7 cellular contexts compared by ENCODE assay signal in the genomic region with DNA sequence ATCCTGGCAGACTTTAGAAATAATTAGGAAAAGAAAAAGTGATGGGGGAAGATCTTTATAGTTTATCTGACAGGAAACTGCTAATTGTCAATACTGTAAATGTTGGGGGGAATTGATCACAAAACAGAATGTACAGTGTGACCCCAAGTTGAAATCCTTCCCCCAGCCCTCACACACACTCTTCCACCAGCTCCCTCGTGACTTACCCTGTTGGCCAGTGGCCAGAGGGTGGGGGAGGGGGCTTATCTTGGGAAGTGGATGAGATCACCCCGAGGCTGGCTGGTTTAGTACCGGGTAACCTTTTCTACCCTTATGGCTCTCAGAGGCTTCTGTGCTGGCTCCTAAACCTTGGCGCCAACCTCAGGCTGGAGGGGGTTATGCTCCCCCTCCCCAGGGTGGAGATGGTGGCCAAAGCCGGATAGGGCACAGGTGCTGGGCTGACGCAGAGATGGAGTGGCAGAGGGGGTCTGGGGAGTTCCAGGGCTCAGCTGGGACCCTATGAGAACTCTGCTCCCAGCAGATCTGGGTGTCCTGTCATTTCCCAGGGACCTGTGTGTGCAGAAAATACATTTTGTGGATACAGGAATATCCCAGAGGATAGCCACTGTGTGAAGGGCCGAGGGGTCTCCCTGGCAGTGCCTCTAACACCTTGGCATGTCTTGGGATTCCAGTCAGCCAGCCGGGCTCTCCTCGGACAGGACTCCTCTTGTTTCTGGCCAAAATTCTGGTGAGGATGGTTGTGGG. TPM values are rescaled to one million over a fixed set of nuclear protein-coding genes. Genes with fewer than 3 reads are reported as not detected.
DNase-seq lines count a peak whose midpoint lies in the region; ATAC-seq and TF ChIP-seq lines count a peak whose summit lies in the region.
"Had no signal": no experiment of that assay in that cellular context is flagged by ENCODE, and none has a peak within 500 bp of the region (broad histone marks: within the 10 kb centered on the region; RNA-seq: fewer than 3 reads in every experiment).

No MANE protein-coding gene starts in this region.

- no peak for TF ChIP-seq CTCF in lung (IDR thresholded peaks at IDR 0.05; ENCODE audit: control extremely low read depth, extremely low read depth)

- H3K4me3 ChIP-seq in lung = no peak overlapping the region
- no peak overlapping the region for H3K4me3 ChIP-seq in effector memory CD4-positive, alpha-beta T cell (ENCODE audit: insufficient read depth, low read depth, low read length, poor library complexity, severe bottlenecking)

- 33 to 44% methylated on average over 9 of the region's 9 CpGs for WGBS in lung, 2 donors

- H3K9me3 ChIP-seq in lung (ENCODE audit: control insufficient read depth in 2 of 2, insufficient read depth in 1 of 2, low read length in 1 of 2) = no peaks in the 10 kb centered on the region
- no peaks in the 10 kb centered on the region for H3K9me3 ChIP-seq in effector memory CD4-positive, alpha-beta T cell (ENCODE audit: control insufficient read depth, low read length)

- H3K27me3 ChIP-seq in lung (ENCODE audit: control insufficient read depth, insufficient read depth) = no peaks in the 10 kb centered on the region
- H3K27me3 ChIP-seq in effector memory CD4-positive, alpha-beta T cell (replicated peaks; ENCODE audit: control insufficient read depth, insufficient read depth, low read length, poor library complexity, severe bottlenecking) = no peaks in the 10 kb centered on the region

- peak; percentile 79 for DNase-seq in ELR (ENCODE audit: low read depth)
- peak; percentile 71 for DNase-seq in UCSD-AML1 (lab: John Stamatoyannopoulos, UW; ENCODE audit: unreplicated experiment)
- DNase-seq in lung (ENCODE audit: low spot score) = peak; percentile 81
- no peak for DNase-seq in NK-92 (lab: John Stamatoyannopoulos, UW; ENCODE audit: unreplicated experiment)
- no peak for DNase-seq in effector memory CD4-positive, alpha-beta T cell

- H3K36me3 ChIP-seq in lung (ENCODE audit: control insufficient read depth in 2 of 2, insufficient read depth in 2 of 2, low read length in 2 of 2) = no peaks in the 10 kb centered on the region
- no peaks in the 10 kb centered on the region for H3K36me3 ChIP-seq in effector memory CD4-positive, alpha-beta T cell (ENCODE audit: control insufficient read depth, insufficient read depth, low read length)

- H3K4me1 ChIP-seq in lung (ENCODE audit: control insufficient read depth in 2 of 2, insufficient read depth in 2 of 2, low read length in 2 of 2) = peaks cover 0 to 19% of the 10 kb centered on the region in 2 donors
- H3K4me1 ChIP-seq in effector memory CD4-positive, alpha-beta T cell (ENCODE audit: control insufficient read depth, insufficient read depth, low read length, poor library complexity, severe bottlenecking) = no peaks in the 10 kb centered on the region

- peak overlapping the region; percentile 88 to 89 for H3K27ac ChIP-seq in lung (ENCODE audit: low read depth in 1 of 2, low read length in 1 of 2)
- H3K27ac ChIP-seq in effector memory CD4-positive, alpha-beta T cell (ENCODE audit: insufficient read depth, low read length, poor library complexity, severe bottlenecking) = no peak overlapping the region

- ATAC-seq in lung (ENCODE audit: insufficient read depth, low FRiP score) (no peak), HG03432 (IDR thresholded peaks at IDR 0.05; ENCODE audit: unreplicated experiment) (no peak)

RNA-seq across cellular contexts. Expression of gene CDH16, which starts 18.6 kb away (rescaled TPM):
- 1 to 10 TPM in 1 of 2 donors, under 1 TPM in 1; 0.64 to 1.7 TPM for total RNA-seq in lung
- polyA plus RNA-seq in lung = under 1 TPM in 1 of 2 donors, not detected in 1; 0.25 TPM
- total RNA-seq: mononuclear cell had no signal

RNA-seq across cellular contexts. Expression of gene PDP2, which starts 19.8 kb away (rescaled TPM):
- total RNA-seq in lung = 10 to 100 TPM; 21.3 to 23.0 TPM
- 1 to 10 TPM; 4.5 to 4.9 TPM for polyA plus RNA-seq in lung

RNA-seq across cellular contexts. Expression of gene RRAD, which starts 25.2 kb away (rescaled TPM):
- total RNA-seq in lung = 10 to 100 TPM; 35.4 to 36.0 TPM
- polyA plus RNA-seq in lung = 10 to 100 TPM; 31.8 to 42.3 TPM

RNA-seq across cellular contexts. Expression of gene CIAO2B, which starts 34.1 kb away (rescaled TPM):
- 10 to 100 TPM; 48.8 to 79.7 TPM for total RNA-seq in lung
- 100 to 1,000 TPM; 238 to 257 TPM for polyA plus RNA-seq in lung

RNA-seq across cellular contexts. Expression of gene CES2, which starts 35.2 kb away (rescaled TPM):
- 10 to 100 TPM; 24.6 to 51.0 TPM for total RNA-seq in lung
- polyA plus RNA-seq in lung = 10 to 100 TPM; 26.0 to 26.3 TPM

Comparison
In these comparisons a context has a peak if more than half of its experiments do, and no peak if none do; other contexts are left out.
1. DNase-seq: peak in ELR (single experiment), UCSD-AML1 (single experiment) and lung (single experiment); none in NK-92 (single experiment) and effector memory CD4-positive, alpha-beta T cell (0 of 3).